In genomic region chr20:6994452-6994851, GRCh38 we compare ENCODE assay signal across 17 cellular contexts.
DNase-seq lines count a peak whose midpoint lies in the region; ATAC-seq and TF ChIP-seq lines count a peak whose summit lies in the region.
"Had no signal": no experiment of that assay in that cellular context is flagged by ENCODE, and none has a peak within 500 bp of the region (broad histone marks: within the 10 kb centered on the region; RNA-seq: fewer than 3 reads in every experiment).

No MANE protein-coding gene starts in this region.

- peaks cover 4% of the 10 kb centered on the region for H3K27me3 Mint-ChIP-seq in type B pancreatic cell
- H3K27me3 Mint-ChIP-seq: stimulated activated naive CD8-positive, alpha-beta T cell treated with anti-CD3 and anti-CD28 coated beads, Interleukin-15, Interleukin-2, amounts not matched to agents 100 ng/mL and 50 ng/mL, for 24 hours had no signal

- no peaks in the 10 kb centered on the region for H3K9me3 ChIP-seq in mammary epithelial cell (replicated peaks; ENCODE audit: insufficient read depth, low read length)
- H3K9me3 ChIP-seq: SJCRH30 had no signal

- dilution Hi-C loops in mammary epithelial cell (cut with HindIII; ENCODE audit: low sequenced_read_pairs), result no loop called here

- intact Hi-C loops in mammary epithelial cell (cut with micrococcal nuclease), result no loop called here

- BruUV-seq in mammary epithelial cell (replicated peaks; lab: Mats Ljungman, UMichigan), result no TSS peak

- peak overlapping the region; percentile 46 for H3K4me2 ChIP-seq in mammary epithelial cell (ENCODE audit: insufficient read depth, low read depth, low read length)

- H3K27ac Mint-ChIP-seq in type B pancreatic cell, result peak overlapping the region; percentile 51
- H3K27ac Mint-ChIP-seq: activated T-cell treated with anti-CD3 and anti-CD28 coated beads, Interleukin-2, amount 50 U/mL, for 72 hours; CD14-positive monocyte; stimulated activated naive CD8-positive, alpha-beta T cell treated with anti-CD3 and anti-CD28 coated beads, Interleukin-15, Interleukin-2, amounts not matched to agents 100 ng/mL and 50 ng/mL, for 24 hours had no signal

- H3K9ac ChIP-seq in mammary epithelial cell (ENCODE audit: insufficient read depth, low read length), result peak overlapping the region; percentile 86

- peaks cover 9% of the 10 kb centered on the region for H3K9me3 Mint-ChIP-seq in type B pancreatic cell

- no peaks in the 10 kb centered on the region for H3K36me3 ChIP-seq in mammary epithelial cell (ENCODE audit: insufficient read depth, low read length)
- H3K36me3 ChIP-seq: SJCRH30 had no signal

- no peak overlapping the region for H3K4me3 ChIP-seq in mammary epithelial cell (replicated peaks in 1 of 3; ENCODE audit: insufficient read depth in 1 of 3, low read depth in 2 of 3, low read length in 3 of 3)
- H3K4me3 ChIP-seq: SJCRH30 had no signal

- H2AFZ ChIP-seq in mammary epithelial cell (ENCODE audit: low read depth, low read length), result peak overlapping the region; percentile 55

- no peaks in the 10 kb centered on the region for H3K36me3 Mint-ChIP-seq in type B pancreatic cell
- H3K36me3 Mint-ChIP-seq: CD14-positive monocyte had no signal

- TF ChIP-seq CTCF in mammary epithelial cell (conservative IDR thresholded peaks at IDR 0.05 in 1 of 2, IDR thresholded peaks at IDR 0.05 in 1 of 2; ENCODE audit: extremely low read depth in 1 of 2, insufficient read depth in 1 of 2, low read depth in 1 of 2, low read length in 2 of 2) (no peak), type B pancreatic cell (conservative IDR thresholded peaks at IDR 0.05) (no peak)

- CTCF ChIA-PET in mammary epithelial cell (lab: Charles Lee; ENCODE audit: low non-redundant PET), result no interaction called here

- in situ Hi-C loops in mammary epithelial cell (cut with MboI; ENCODE audit: low sequenced_read_pairs in 2 of 2), result no loop called here

- H3K27ac ChIP-seq in mammary epithelial cell (ENCODE audit: insufficient read depth, low read depth, low read length), result peak overlapping the region; percentile 93
- H3K27ac ChIP-seq: SJCRH30 had no signal

- H3K27me3 ChIP-seq in mammary epithelial cell (ENCODE audit: insufficient read depth, low read length), result no peaks in the 10 kb centered on the region
- H3K27me3 ChIP-seq: SJCRH30 had no signal

- no peaks in the 10 kb centered on the region for H4K20me1 ChIP-seq in mammary epithelial cell (ENCODE audit: insufficient read depth, low read length)

- peaks cover 34% of the 10 kb centered on the region for H3K4me1 ChIP-seq in mammary epithelial cell (ENCODE audit: insufficient read depth, low read length)
- H3K4me1 ChIP-seq: SJCRH30 had no signal

- H3K4me3 Mint-ChIP-seq in type B pancreatic cell, result peak overlapping the region; percentile 4
- H3K4me3 Mint-ChIP-seq: activated T-cell treated with anti-CD3 and anti-CD28 coated beads, Interleukin-2, amount 50 U/mL, for 72 hours; CD14-positive monocyte; stimulated activated naive CD8-positive, alpha-beta T cell treated with anti-CD3 and anti-CD28 coated beads, Interleukin-15, Interleukin-2, amounts not matched to agents 100 ng/mL and 50 ng/mL, for 24 hours had no signal

- no peaks in the 10 kb centered on the region for H3K79me2 ChIP-seq in mammary epithelial cell (ENCODE audit: insufficient read depth, low read length)

- DNase-seq in HuH-7 (ENCODE audit: low spot score) (peak; percentile 16), mammary epithelial cell (peak; percentile 98), iris pigment epithelial cell (ENCODE audit: low read depth) (peak; percentile 97), type B pancreatic cell (ENCODE audit: extremely low spot score, unreplicated experiment) (no peak), C1 segment of cervical spinal cord (lab: John Stamatoyannopoulos, UW) (no peak), NCI-H510A treated with DMSO at 0.1 percent for 48 hours (lab: John Stamatoyannopoulos, UW) (no peak), iPS-NIHi11 (ENCODE audit: low spot score) (no peak)
- DNase-seq: activated CD4-positive, alpha-beta T cell treated with anti-CD3 and anti-CD28 coated beads, Interleukin-2, amount 50 U/mL, for 1 hour; activated T-cell treated with anti-CD3 and anti-CD28 coated beads, Interleukin-2, amount 50 U/mL, for 72 hours; mesendoderm; NCI-H2171 treated with DMSO at 0.1 percent for 48 hours; nucleus accumbens; SJCRH30 had no signal

- H3K4me1 Mint-ChIP-seq in type B pancreatic cell (ENCODE audit: unreplicated experiment), result peaks cover 5% of the 10 kb centered on the region
- H3K4me1 Mint-ChIP-seq: CD14-positive monocyte had no signal

- WGBS in mammary epithelial cell (ENCODE audit: low coverage, missing lambda C conversion rate), result 0% methylated on average over 3 of the region's 3 CpGs

- no peak for ATAC-seq in GM18909 (IDR thresholded peaks at IDR 0.05; ENCODE audit: poor library complexity, unreplicated experiment)
- ATAC-seq: activated T-cell treated with anti-CD3 and anti-CD28 coated beads, Interleukin-2, amount 50 U/mL, for 72 hours; HCT116 had no signal

Comparison
In these comparisons a context has a peak if more than half of its experiments do, and no peak if none do; other contexts are left out.
1. DNase-seq: peak in HuH-7 (single experiment), mammary epithelial cell (single experiment) and iris pigment epithelial cell (single experiment); none in type B pancreatic cell (single experiment), C1 segment of cervical spinal cord (0 of 14), NCI-H510A treated with DMSO at 0.1 percent for 48 hours (single experiment) and iPS-NIHi11 (single experiment).